Comparison of ENCODE assay signal across 11 cellular contexts in the genomic region with DNA sequence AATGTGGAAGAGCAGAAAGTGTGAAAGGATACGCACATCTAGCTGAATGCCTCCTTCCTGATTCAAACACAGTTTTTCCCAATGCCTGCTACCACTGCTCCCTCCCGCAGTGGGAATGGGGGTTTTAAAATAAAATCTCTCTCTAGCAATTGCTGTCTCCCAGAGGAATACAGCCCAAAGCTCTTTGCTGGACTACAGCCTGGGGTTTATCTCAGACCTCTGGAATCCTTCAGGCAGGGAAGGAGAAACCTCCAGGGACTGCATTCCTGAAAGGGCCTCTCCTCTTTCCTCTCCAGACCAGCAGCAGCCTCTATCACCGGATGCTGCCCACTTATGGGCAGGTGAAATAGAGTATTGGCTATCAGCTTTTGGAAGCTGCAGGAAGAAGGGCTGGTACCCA. TPM values are rescaled to one million over a fixed set of nuclear protein-coding genes. Genes with fewer than 3 reads are reported as not detected.
A peak's percentile ranks its signal among the peaks of the same experiment; 100 is the strongest.
DNase-seq lines count a peak whose midpoint lies in the region; ATAC-seq and TF ChIP-seq lines count a peak whose summit lies in the region.
"Had no signal": no experiment of that assay in that cellular context is flagged by ENCODE, and none has a peak within 500 bp of the region (broad histone marks: within the 10 kb centered on the region; RNA-seq: fewer than 3 reads in every experiment).

No MANE protein-coding gene starts in this region.

- H3K27ac ChIP-seq in OCI-LY3 (ENCODE audit: low read length) (peak overlapping the region; percentile 2; the same call in 1 of the 2 replicates), neural progenitor cell (no peak overlapping the region)
- H3K27ac ChIP-seq in naive thymus-derived CD4-positive, alpha-beta T cell (ENCODE audit: low read depth, low read length), result no peak overlapping the region

- peaks cover 6% of the 10 kb centered on the region for H3K27me3 Mint-ChIP-seq in neural progenitor cell (ENCODE audit: insufficient read depth, low read depth)
- peaks cover 0 to 1% (median 0%) of the 10 kb centered on the region in 5 donors for H3K27me3 Mint-ChIP-seq in naive thymus-derived CD4-positive, alpha-beta T cell

- POLR2A ChIA-PET in naive thymus-derived CD4-positive, alpha-beta T cell (lab: Charles Lee), result no interaction called here

- H3K27ac Mint-ChIP-seq in neural progenitor cell, result no peak overlapping the region
- H3K27ac Mint-ChIP-seq in naive thymus-derived CD4-positive, alpha-beta T cell, result peak overlapping the region in 1 of 9 donors; percentile 6

- CTCF ChIA-PET in naive thymus-derived CD4-positive, alpha-beta T cell (lab: Charles Lee), result interaction anchor here (1.4 kb wide), 1 partner anchor 47 kb away, joined by 4 read pairs; no protein-coding TSS in a partner anchor

- TF ChIP-seq CTCF in AG10803 (conservative IDR thresholded peaks at IDR 0.05; ENCODE audit: low read length), result peak; percentile 10; the same call in 1 of the 2 replicates
- no peak for TF ChIP-seq CTCF in OCI-LY3 (IDR thresholded peaks at IDR 0.05; ENCODE audit: low read depth, low read length)
- TF ChIP-seq CTCF in fibroblast of mammary gland (conservative IDR thresholded peaks at IDR 0.05; ENCODE audit: control insufficient read depth, insufficient read depth, low read depth, low read length), result no peak
- TF ChIP-seq CTCF in neural progenitor cell (IDR thresholded peaks at IDR 0.05), result no peak

- peaks cover 66% of the 10 kb centered on the region for H3K36me3 ChIP-seq in OCI-LY3 (replicated peaks; ENCODE audit: low read depth, low read length)
- no peaks in the 10 kb centered on the region for H3K36me3 ChIP-seq in neural progenitor cell
- no peaks in the 10 kb centered on the region for H3K36me3 ChIP-seq in naive thymus-derived CD4-positive, alpha-beta T cell (ENCODE audit: control insufficient read depth in 2 of 3, insufficient read depth in 3 of 3, low read length in 3 of 3)

- H3K4me2 ChIP-seq in OCI-LY3 (ENCODE audit: low read length), result peak overlapping the region; percentile 2; the same call in 1 of the 2 replicates
- peak overlapping the region; percentile 25 for H3K4me2 ChIP-seq in neural progenitor cell

- H2AFZ ChIP-seq in OCI-LY3 (ENCODE audit: low read depth, low read length) (no peak overlapping the region), neural progenitor cell (replicated peaks) (no peak overlapping the region)

- no peaks in the 10 kb centered on the region for H3K9me3 ChIP-seq in OCI-LY3 (ENCODE audit: insufficient read depth, low read length)
- H3K9me3 ChIP-seq in neural progenitor cell (ENCODE audit: low read depth), result no peaks in the 10 kb centered on the region
- H3K9me3 ChIP-seq in naive thymus-derived CD4-positive, alpha-beta T cell (ENCODE audit: control insufficient read depth in 2 of 3, low read length in 3 of 3), result no peaks in the 10 kb centered on the region
- H3K9me3 ChIP-seq: spleen, tibial nerve had no signal

- ATAC-seq in naive thymus-derived CD4-positive, alpha-beta T cell, result no peak

- peaks cover 80% of the 10 kb centered on the region for H3K4me1 ChIP-seq in OCI-LY3 (ENCODE audit: low read length)
- H3K4me1 ChIP-seq in neural progenitor cell, result peaks cover 57% of the 10 kb centered on the region
- H3K4me1 ChIP-seq in naive thymus-derived CD4-positive, alpha-beta T cell (ENCODE audit: control insufficient read depth in 2 of 2, insufficient read depth in 2 of 2, low read length in 2 of 2), result peaks cover 21 to 24% of the 10 kb centered on the region in 2 donors

- H3K27me3 ChIP-seq in OCI-LY3 (ENCODE audit: low read depth, low read length), result no peaks in the 10 kb centered on the region
- H3K27me3 ChIP-seq in neural progenitor cell, result peaks cover 28% of the 10 kb centered on the region
- no peaks in the 10 kb centered on the region for H3K27me3 ChIP-seq in naive thymus-derived CD4-positive, alpha-beta T cell (ENCODE audit: control insufficient read depth in 2 of 2, insufficient read depth in 2 of 2, low read length in 2 of 2)
- H3K27me3 ChIP-seq: spleen, tibial nerve had no signal

- no peaks in the 10 kb centered on the region for H3K9me3 Mint-ChIP-seq in neural progenitor cell
- peaks cover 0 to 1% (median 0%) of the 10 kb centered on the region in 11 donors for H3K9me3 Mint-ChIP-seq in naive thymus-derived CD4-positive, alpha-beta T cell

- H4K20me1 ChIP-seq in OCI-LY3 (ENCODE audit: insufficient read depth, low read length), result peaks cover 79% of the 10 kb centered on the region
- peaks cover 42% of the 10 kb centered on the region for H4K20me1 ChIP-seq in neural progenitor cell (ENCODE audit: low read depth)

- no peak overlapping the region for H3K4me3 Mint-ChIP-seq in neural progenitor cell
- H3K4me3 Mint-ChIP-seq in naive thymus-derived CD4-positive, alpha-beta T cell, result no peak overlapping the region

- H3K4me3 ChIP-seq in AG10803 (ENCODE audit: low read length) (peak overlapping the region; percentile 7; the same call in 1 of the 2 replicates), OCI-LY3 (ENCODE audit: low read length) (no peak overlapping the region), fibroblast of mammary gland (ENCODE audit: control insufficient read depth, low read depth, low read length) (no peak overlapping the region), neural progenitor cell (no peak overlapping the region)
- no peak overlapping the region for H3K4me3 ChIP-seq in naive thymus-derived CD4-positive, alpha-beta T cell (ENCODE audit: low read length)
- H3K4me3 ChIP-seq: spleen, tibial nerve had no signal

- H3K9ac ChIP-seq in OCI-LY3 (ENCODE audit: low read length), result no peak overlapping the region
- H3K9ac ChIP-seq in neural progenitor cell, result no peak overlapping the region

- intact Hi-C loops in naive thymus-derived CD4-positive, alpha-beta T cell (cut with micrococcal nuclease), result loop anchor here in 1 of 2 donors (5.0 kb wide), 1 partner anchor 593 kb away; the partner anchor contains the start of gene ACBD6

- peak; percentile 97 for DNase-seq in AG10803 (ENCODE audit: low read depth)
- DNase-seq in fibroblast of mammary gland (ENCODE audit: low read depth), result peak; percentile 95
- peak; percentile 42 for DNase-seq in neural progenitor cell (ENCODE audit: low spot score)
- DNase-seq in NCI-H774 (lab: John Stamatoyannopoulos, UW), result no peak
- no peak for DNase-seq in naive thymus-derived CD4-positive, alpha-beta T cell
- no peak for DNase-seq in NCI-H526 treated with DMSO at 0.1 percent for 48 hours (lab: John Stamatoyannopoulos, UW)
- DNase-seq in NCI-H1417 treated with DMSO at 0.1 percent for 48 hours (lab: John Stamatoyannopoulos, UW), result no peak
- DNase-seq: DMS79, spleen had no signal

- H3K4me1 Mint-ChIP-seq in neural progenitor cell, result peaks cover 78% of the 10 kb centered on the region
- H3K4me1 Mint-ChIP-seq in naive thymus-derived CD4-positive, alpha-beta T cell, result peaks cover 35 to 67% (median 45%) of the 10 kb centered on the region in 7 donors

- peaks cover 68% of the 10 kb centered on the region for H3K79me2 ChIP-seq in OCI-LY3 (ENCODE audit: low read length)
- H3K79me2 ChIP-seq in neural progenitor cell (ENCODE audit: low read depth), result peaks cover 34% of the 10 kb centered on the region

- peaks cover 26% of the 10 kb centered on the region for H3F3A ChIP-seq in neural progenitor cell (ENCODE audit: low read depth)

- peaks cover 14% of the 10 kb centered on the region for H3K36me3 Mint-ChIP-seq in neural progenitor cell
- peaks cover 0 to 36% (median 3%) of the 10 kb centered on the region in 5 donors for H3K36me3 Mint-ChIP-seq in naive thymus-derived CD4-positive, alpha-beta T cell

RNA-seq across cellular contexts. Expression of gene IER5, which starts 6.3 kb away (rescaled TPM):
- total RNA-seq in neural progenitor cell (ENCODE audit: low replicate concordance), result 8.0 and 15.3 TPM in 2 replicates
- 10 to 100 TPM; 12.7 to 86.9 (median 46.0) TPM for total RNA-seq in naive thymus-derived CD4-positive, alpha-beta T cell
- 1 to 10 TPM; 2.1 to 2.6 TPM for polyA plus RNA-seq in naive thymus-derived CD4-positive, alpha-beta T cell

Comparison
In these comparisons a context has a peak if more than half of its experiments do, and no peak if none do; other contexts are left out.
1. DNase-seq: peak in AG10803 (single experiment), fibroblast of mammary gland (single experiment) and neural progenitor cell (single experiment); none in NCI-H774 (single experiment), naive thymus-derived CD4-positive, alpha-beta T cell (0 of 9), NCI-H526 treated with DMSO at 0.1 percent for 48 hours (single experiment) and NCI-H1417 treated with DMSO at 0.1 percent for 48 hours (single experiment).